Comparison of ENCODE assay signal across 34 cellular contexts in the genomic region with DNA sequence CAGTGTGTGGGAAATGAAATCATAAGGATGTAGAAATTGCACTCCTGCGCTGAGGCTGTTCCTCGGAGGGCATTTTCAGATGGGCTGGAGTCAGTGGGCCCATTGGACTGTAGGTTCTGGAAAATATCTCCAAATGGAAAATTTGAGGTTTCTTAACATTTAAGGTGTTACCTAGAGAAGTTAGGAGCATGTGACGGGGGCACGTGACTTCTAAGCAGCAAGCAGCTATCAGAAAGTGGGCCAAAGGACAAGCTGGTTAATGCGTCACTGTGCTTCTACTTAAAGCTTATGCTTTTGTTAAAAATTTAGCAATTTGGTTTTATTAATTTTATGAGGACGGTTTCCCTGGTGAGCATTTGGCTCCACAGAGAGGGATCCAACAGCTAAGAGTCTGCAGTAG.
"Had no signal": no experiment of that assay in that cellular context is flagged by ENCODE, and none has a peak within 500 bp of the region (broad histone marks: within the 10 kb centered on the region; RNA-seq: fewer than 3 reads in every experiment).

No MANE protein-coding gene starts in this region.

- H3K9ac ChIP-seq: KMS-11 had no signal

- H3K36me3 ChIP-seq: MG63 had no signal

- H3K9me3 ChIP-seq: MG63 had no signal

- H3K4me3 ChIP-seq: MG63 had no signal

- H3K4me2 ChIP-seq: KMS-11 had no signal

- H3K27ac ChIP-seq: KMS-11 had no signal

- H3K27me3 ChIP-seq: MG63 had no signal

- DNase-seq: Karpas-422, Kasumi-1, MG63, MM.1S, MV-4-11, NCI-H1048, NCI-H1092, NCI-H1092 treated with DMSO at 0.1 percent for 48 hours, NCI-H1105, NCI-H1105 treated with DMSO at 0.1 percent for 48 hours, NCI-H1417, NCI-H1417 treated with DMSO at 0.1 percent for 48 hours, NCI-H1436, NCI-H1436 treated with DMSO at 0.1 percent for 48 hours, NCI-H1694, NCI-H1694 treated with DMSO at 0.1 percent for 48 hours, NCI-H187, NCI-H187 treated with DMSO at 0.1 percent for 48 hours, NCI-H1930, NCI-H2029, NCI-H2029 treated with DMSO at 0.1 percent for 48 hours, NCI-H2081, NCI-H2081 treated with DMSO at 0.1 percent for 48 hours, NCI-H2107, NCI-H2171, NCI-H2171 treated with DMSO at 0.1 percent for 48 hours, NCI-H2227 treated with DMSO at 0.1 percent for 48 hours, NCI-H226, NCI-H345, NCI-H446, NCI-H446 treated with DMSO at 0.1 percent for 48 hours, NCI-H510A, NCI-H510A treated with DMSO at 0.1 percent for 48 hours had no signal
